8 cellular contexts compared by ENCODE assay signal in the genomic region with DNA sequence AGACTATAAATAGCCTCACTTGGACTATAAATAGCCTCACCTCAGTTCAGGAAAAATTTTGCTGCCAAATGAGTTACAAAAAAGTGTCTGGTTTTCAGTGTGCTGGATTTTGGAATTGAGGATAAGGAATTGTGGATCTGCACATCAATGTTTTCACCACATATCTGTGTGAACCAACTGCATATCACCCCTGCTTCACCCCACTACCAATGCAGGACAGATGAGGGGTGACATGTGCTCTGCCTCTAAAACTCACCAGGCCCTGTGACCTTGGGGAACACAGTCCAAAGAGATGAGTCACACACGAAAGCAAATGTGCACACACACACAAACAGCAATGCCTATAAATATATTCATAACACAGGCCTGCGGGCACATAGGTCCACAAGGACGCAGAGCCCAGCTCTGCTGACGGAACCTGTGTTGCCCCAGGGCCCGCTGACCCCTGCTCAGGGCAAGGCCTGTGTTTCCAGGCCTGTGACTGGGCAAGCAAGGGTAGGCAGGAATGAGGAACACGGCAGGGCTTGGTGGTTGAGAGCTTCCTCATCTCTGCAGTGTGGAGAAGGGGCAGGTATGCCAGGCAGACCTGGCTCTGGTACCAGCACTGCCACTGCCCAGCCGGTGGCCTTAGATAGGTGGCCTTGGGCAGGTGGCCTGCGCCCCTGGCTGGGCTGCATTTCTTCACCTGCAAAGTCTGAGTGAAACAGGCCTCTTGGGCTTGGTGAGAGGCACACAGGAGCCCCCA.
A peak's percentile ranks its signal among the peaks of the same experiment; 100 is the strongest.
DNase-seq lines count a peak whose midpoint lies in the region; ATAC-seq and TF ChIP-seq lines count a peak whose summit lies in the region.

No MANE protein-coding gene starts in this region.

- TF ChIP-seq POLR2A in vagina (IDR thresholded peaks at IDR 0.05): no peak

- H3K36me3 ChIP-seq in vagina: no peaks in the 10 kb centered on the region

- H3K27me3 ChIP-seq in vagina: no peaks in the 10 kb centered on the region

- intact Hi-C loops in left colon (cut with DNase I, micrococcal nuclease) (no loop called here), vagina (cut with DNase I) (no loop called here)

- ATAC-seq in left colon (peak; percentile 73), GM21381 (IDR thresholded peaks at IDR 0.05; ENCODE audit: unreplicated experiment) (no peak), GM18498 (IDR thresholded peaks at IDR 0.05; ENCODE audit: unreplicated experiment) (no peak), GM19467 (IDR thresholded peaks at IDR 0.05; ENCODE audit: unreplicated experiment) (no peak)

- DNase-seq in ACHN: peak; percentile 68
- DNase-seq in HS-5 (ENCODE audit: low read depth): peak; percentile 41
- DNase-seq in amniotic stem cell (lab: John Stamatoyannopoulos, UW): peak; percentile 49
- DNase-seq in left colon: no peak
- no peak for DNase-seq in vagina (ENCODE audit: extremely low spot score in 2 of 2)

- TF ChIP-seq CTCF in vagina (IDR thresholded peaks at IDR 0.05): no peak

- H3K9me3 ChIP-seq in vagina: no peaks in the 10 kb centered on the region

- in situ Hi-C loops in ACHN (cut with HindIII; ENCODE audit: low pct_ligation_motif_present, low pct_unique_long_range_greater_than_20kb, low sequenced_read_pairs): no loop called here

- peaks cover 68% of the 10 kb centered on the region for H3K4me1 ChIP-seq in vagina

- H3K27ac ChIP-seq in vagina: peak overlapping the region; percentile 91

- H3K4me3 ChIP-seq in vagina: no peak overlapping the region

Comparison
In these comparisons a context has a peak if more than half of its experiments do, and no peak if none do; other contexts are left out.
1. DNase-seq: peak in ACHN (single experiment), HS-5 (single experiment) and amniotic stem cell (single experiment); none in left colon (0 of 2) and vagina (0 of 2).